Comparison of ENCODE assay signal across 14 cellular contexts in genomic region chr4:148425327-148426110, GRCh38. TPM values are rescaled to one million over a fixed set of nuclear protein-coding genes. Genes with fewer than 3 reads are reported as not detected.
DNase-seq lines count a peak whose midpoint lies in the region; ATAC-seq and TF ChIP-seq lines count a peak whose summit lies in the region.
"Had no signal": no experiment of that assay in that cellular context is flagged by ENCODE, and none has a peak within 500 bp of the region (broad histone marks: within the 10 kb centered on the region; RNA-seq: fewer than 3 reads in every experiment).

No MANE protein-coding gene starts in this region.

- TF ChIP-seq CTCF in SK-N-SH (IDR thresholded peaks at IDR 0.05) (no peak; the same call in 1 of the 2 replicates), MM.1S (IDR thresholded peaks at IDR 0.05; ENCODE audit: low read length) (no peak)

- H3K36me3 ChIP-seq in SK-N-SH (replicated peaks in 1 of 2; ENCODE audit: control insufficient read depth in 1 of 2, insufficient read depth in 2 of 2, low read length in 1 of 2) (no peaks in the 10 kb centered on the region), MM.1S (replicated peaks; ENCODE audit: insufficient read depth, low read length) (no peaks in the 10 kb centered on the region)

- CTCF ChIA-PET in SK-N-SH (lab: Yijun Ruan, JAX): no interaction called here

- ATAC-seq in SK-N-SH treated with all-trans-retinoic acid at 6 μM for 48 hours (no peak), HG02943 (IDR thresholded peaks at IDR 0.05; ENCODE audit: low read depth, unreplicated experiment) (peak; percentile 90)
- peak; percentile 10 for ATAC-seq in activated naive CD8-positive, alpha-beta T cell treated with anti-CD3 and anti-CD28 coated beads, Interleukin-2, amount 10 ng/mL, durations not matched to agents 7 days and 5 days (ENCODE audit: low read depth)
- ATAC-seq: natural killer cell treated with Interleukin-12 subunit alpha and Interleukin-12 subunit beta and Interleukin-15 and Interleukin-18, amount 100 ng/mL, for 72 hours had no signal

- H3K4me3 Mint-ChIP-seq in activated naive CD8-positive, alpha-beta T cell treated with anti-CD3 and anti-CD28 coated beads, Interleukin-2, amount 10 ng/mL, durations not matched to agents 7 days and 5 days: no peak overlapping the region
- H3K4me3 Mint-ChIP-seq in stimulated activated naive CD8-positive, alpha-beta T cell treated with anti-CD3 and anti-CD28 coated beads, Interleukin-15, Interleukin-2, amounts not matched to agents 100 ng/mL and 50 ng/mL, for 24 hours: no peak overlapping the region
- H3K4me3 Mint-ChIP-seq: activated naive CD4-positive, alpha-beta T cell treated with anti-CD3 and anti-CD28 coated beads for 36 hours; natural killer cell treated with Interleukin-12 subunit alpha and Interleukin-12 subunit beta and Interleukin-15 and Interleukin-18, amount 100 ng/mL, for 72 hours had no signal

- POLR2A ChIA-PET in SK-N-SH (lab: Yijun Ruan, JAX): no interaction called here
- POLR2A ChIA-PET in activated naive CD8-positive, alpha-beta T cell treated with anti-CD3 and anti-CD28 coated beads, Interleukin-2, amount 10 ng/mL, durations not matched to agents 7 days and 5 days (lab: Charles Lee): interaction anchor here (0.6 kb wide), 1 partner anchor 467 kb away, joined by 3 read pairs; no protein-coding TSS in a partner anchor

- peaks cover 2% of the 10 kb centered on the region for H3K9me3 Mint-ChIP-seq in activated naive CD8-positive, alpha-beta T cell treated with anti-CD3 and anti-CD28 coated beads, Interleukin-2, amount 10 ng/mL, durations not matched to agents 7 days and 5 days
- no peaks in the 10 kb centered on the region for H3K9me3 Mint-ChIP-seq in stimulated activated naive CD8-positive, alpha-beta T cell treated with anti-CD3 and anti-CD28 coated beads, Interleukin-15, Interleukin-2, amounts not matched to agents 100 ng/mL and 50 ng/mL, for 24 hours
- H3K9me3 Mint-ChIP-seq: activated naive CD4-positive, alpha-beta T cell treated with anti-CD3 and anti-CD28 coated beads for 36 hours; natural killer cell treated with Interleukin-12 subunit alpha and Interleukin-12 subunit beta and Interleukin-15 and Interleukin-18, amount 100 ng/mL, for 72 hours had no signal

- H3K4me1 ChIP-seq in SK-N-SH (ENCODE audit: control insufficient read depth in 1 of 2, insufficient read depth in 2 of 2, low read depth in 1 of 2, low read length in 1 of 2) (peaks cover 0 to 3% of the 10 kb centered on the region in 2 experiments; a peak in 2 of 4 replicates), MM.1S (ENCODE audit: low read length) (no peaks in the 10 kb centered on the region)

- H3F3A ChIP-seq in SK-N-SH (replicated peaks; ENCODE audit: insufficient read depth) (no peaks in the 10 kb centered on the region), MM.1S (ENCODE audit: insufficient read depth, low read length) (no peaks in the 10 kb centered on the region)

- peak; percentile 12 for DNase-seq in SK-N-SH
- no peak for DNase-seq in activated naive CD8-positive, alpha-beta T cell treated with anti-CD3 and anti-CD28 coated beads, Interleukin-2, amount 10 ng/mL, durations not matched to agents 7 days and 5 days
- no peak for DNase-seq in NCI-H2227 treated with DMSO at 0.1 percent for 48 hours (lab: John Stamatoyannopoulos, UW)
- DNase-seq in MM.1S: no peak
- DNase-seq in OCI-M2 (lab: John Stamatoyannopoulos, UW; ENCODE audit: unreplicated experiment): no peak
- DNase-seq: activated naive CD4-positive, alpha-beta T cell treated with anti-CD3 and anti-CD28 coated beads for 36 hours; effector CD8-positive, alpha-beta T cell had no signal

- TF ChIP-seq RAD21 in SK-N-SH (IDR thresholded peaks at IDR 0.05; ENCODE audit: low read length): peak; percentile 23

- H4K20me1 ChIP-seq in SK-N-SH (ENCODE audit: insufficient read depth) (no peaks in the 10 kb centered on the region), MM.1S (ENCODE audit: insufficient read depth, low read length) (no peaks in the 10 kb centered on the region)

- H3K4me1 Mint-ChIP-seq in activated naive CD8-positive, alpha-beta T cell treated with anti-CD3 and anti-CD28 coated beads, Interleukin-2, amount 10 ng/mL, durations not matched to agents 7 days and 5 days: peaks cover 25% of the 10 kb centered on the region
- H3K4me1 Mint-ChIP-seq in stimulated activated naive CD8-positive, alpha-beta T cell treated with anti-CD3 and anti-CD28 coated beads, Interleukin-15, Interleukin-2, amounts not matched to agents 100 ng/mL and 50 ng/mL, for 24 hours (ENCODE audit: low read depth): peaks cover 78% of the 10 kb centered on the region

- no peak overlapping the region for H3K27ac ChIP-seq in SK-N-SH (ENCODE audit: low read depth in 2 of 2, low read length in 1 of 2)
- no peak overlapping the region for H3K27ac ChIP-seq in MM.1S (ENCODE audit: low read length)
- H3K27ac ChIP-seq: 22Rv1, HL-60, RWPE1 had no signal

- 43% methylated on average over 5 of the region's 5 CpGs for WGBS in SK-N-SH (ENCODE audit: low lambda C conversion rate)

- H3K27me3 ChIP-seq in SK-N-SH (ENCODE audit: insufficient read depth) (no peaks in the 10 kb centered on the region; the same call in 1 of the 2 replicates), MM.1S (replicated peaks; ENCODE audit: insufficient read depth, low read length) (no peaks in the 10 kb centered on the region)

- peak overlapping the region; percentile 2 for H3K27ac Mint-ChIP-seq in activated naive CD8-positive, alpha-beta T cell treated with anti-CD3 and anti-CD28 coated beads, Interleukin-2, amount 10 ng/mL, durations not matched to agents 7 days and 5 days
- H3K27ac Mint-ChIP-seq in stimulated activated naive CD8-positive, alpha-beta T cell treated with anti-CD3 and anti-CD28 coated beads, Interleukin-15, Interleukin-2, amounts not matched to agents 100 ng/mL and 50 ng/mL, for 24 hours: peak overlapping the region; percentile 9
- H3K27ac Mint-ChIP-seq: activated naive CD4-positive, alpha-beta T cell treated with anti-CD3 and anti-CD28 coated beads for 36 hours; natural killer cell treated with Interleukin-12 subunit alpha and Interleukin-12 subunit beta and Interleukin-15 and Interleukin-18, amount 100 ng/mL, for 72 hours had no signal

- H3K4me2 ChIP-seq in SK-N-SH (no peak overlapping the region), MM.1S (ENCODE audit: low read depth, low read length) (no peak overlapping the region)

- no peak overlapping the region for H3K9ac ChIP-seq in SK-N-SH
- H3K9ac ChIP-seq in MM.1S (ENCODE audit: low read length): no peak overlapping the region

- H3K4me3 ChIP-seq in SK-N-SH (ENCODE audit: low read depth in 2 of 2, low read length in 1 of 2) (no peak overlapping the region), MM.1S (ENCODE audit: low read length) (no peak overlapping the region)

- H3K79me2 ChIP-seq in SK-N-SH (ENCODE audit: insufficient read depth) (no peaks in the 10 kb centered on the region), MM.1S (ENCODE audit: low read length) (no peaks in the 10 kb centered on the region)

- peaks cover 9% of the 10 kb centered on the region for H3K36me3 Mint-ChIP-seq in activated naive CD8-positive, alpha-beta T cell treated with anti-CD3 and anti-CD28 coated beads, Interleukin-2, amount 10 ng/mL, durations not matched to agents 7 days and 5 days
- H3K36me3 Mint-ChIP-seq in stimulated activated naive CD8-positive, alpha-beta T cell treated with anti-CD3 and anti-CD28 coated beads, Interleukin-15, Interleukin-2, amounts not matched to agents 100 ng/mL and 50 ng/mL, for 24 hours (ENCODE audit: low read depth): no peaks in the 10 kb centered on the region
- H3K36me3 Mint-ChIP-seq: natural killer cell treated with Interleukin-12 subunit alpha and Interleukin-12 subunit beta and Interleukin-15 and Interleukin-18, amount 100 ng/mL, for 72 hours had no signal

- no peak overlapping the region for H2AFZ ChIP-seq in SK-N-SH (ENCODE audit: low read depth)
- no peak overlapping the region for H2AFZ ChIP-seq in MM.1S (ENCODE audit: low read length)

- H3K9me3 ChIP-seq in SK-N-SH (no peaks in the 10 kb centered on the region), MM.1S (replicated peaks; ENCODE audit: insufficient read depth, low read length) (no peaks in the 10 kb centered on the region)

- no peaks in the 10 kb centered on the region for H3K27me3 Mint-ChIP-seq in activated naive CD8-positive, alpha-beta T cell treated with anti-CD3 and anti-CD28 coated beads, Interleukin-2, amount 10 ng/mL, durations not matched to agents 7 days and 5 days
- no peaks in the 10 kb centered on the region for H3K27me3 Mint-ChIP-seq in stimulated activated naive CD8-positive, alpha-beta T cell treated with anti-CD3 and anti-CD28 coated beads, Interleukin-15, Interleukin-2, amounts not matched to agents 100 ng/mL and 50 ng/mL, for 24 hours

- H3K9me2 ChIP-seq in SK-N-SH (no peaks in the 10 kb centered on the region), MM.1S (replicated peaks; ENCODE audit: insufficient read depth, low read length) (no peaks in the 10 kb centered on the region)

- peak in 1 of 2 experiments; percentile 27; a peak in 1 of 4 replicates for TF ChIP-seq EP300 in SK-N-SH (IDR thresholded peaks at IDR 0.05; ENCODE audit: borderline replicate concordance in 1 of 2, low read depth in 1 of 2, low read length in 1 of 2)

TF ChIP-seq in SK-N-SH, 30 proteins besides CTCF, POLR2A, EP300 and RAD21 (continues in another document):
- TF ChIP-seq NRF1 (IDR thresholded peaks at IDR 0.05; ENCODE audit: low read depth, low read length) (no peak), SIN3A (IDR thresholded peaks at IDR 0.05; ENCODE audit: borderline replicate concordance, low read depth, low read length) (no peak), NFIC (IDR thresholded peaks at IDR 0.05; ENCODE audit: borderline replicate concordance) (no peak), TEAD4 (IDR thresholded peaks at IDR 0.05; ENCODE audit: borderline replicate concordance, insufficient read depth) (no peak), POLR2AphosphoS5 (IDR thresholded peaks at IDR 0.05; ENCODE audit: low read depth, low read length) (no peak)

TF ChIP-seq in SK-N-SH treated with all-trans-retinoic acid at 6 μM for 48 hours, 23 proteins besides CTCF, POLR2A, EP300 and RAD21 (continues in another document):
- no peak for TF ChIP-seq OSR1 (CRISPR knock-in tag; IDR thresholded peaks at IDR 0.05)
- TF ChIP-seq TOX (CRISPR knock-in tag; IDR thresholded peaks at IDR 0.05; ENCODE audit: borderline replicate concordance): no peak

RNA-seq across cellular contexts. Expression of gene NR3C2, which starts 16.7 kb away (rescaled TPM):
- polyA plus RNA-seq in SK-N-SH (2012; rRNA removed): 0.02 and 0.03 TPM in 2 replicates
- polyA plus RNA-seq in SK-N-SH (2012; cell fraction: cytosol; rRNA removed): 0.01 TPM in 2 replicates
- polyA plus RNA-seq in SK-N-SH (2012; cell fraction: nucleus; rRNA removed): 0.01 and 0.02 TPM in 2 replicates
- 10 to 100 TPM; 19.5 to 24.4 TPM for total RNA-seq in activated naive CD8-positive, alpha-beta T cell treated with anti-CD3 and anti-CD28 coated beads, Interleukin-2, amount 10 ng/mL, durations not matched to agents 7 days and 5 days
